21 cellular contexts compared by ENCODE assay signal in genomic region chr12:70448371-70448770, GRCh38.
DNase-seq lines count a peak whose midpoint lies in the region; ATAC-seq, FAIRE-seq and TF ChIP-seq lines count a peak whose summit lies in the region.
"Had no signal": no experiment of that assay in that cellular context is flagged by ENCODE, and none has a peak within 500 bp of the region (broad histone marks: within the 10 kb centered on the region; RNA-seq: fewer than 3 reads in every experiment).

No MANE protein-coding gene starts in this region.

- TF ChIP-seq CTCF in astrocyte (IDR thresholded peaks at IDR 0.05; ENCODE audit: insufficient read depth, low read depth, low read length) (no peak), BE2C (IDR thresholded peaks at IDR 0.05; ENCODE audit: low read depth, low read length) (no peak)

- H3K36me3 ChIP-seq in astrocyte (ENCODE audit: insufficient read depth, low read length) (no peaks in the 10 kb centered on the region), BE2C (no peaks in the 10 kb centered on the region)

- H3K4me3 Mint-ChIP-seq in astrocyte (ENCODE audit: unreplicated experiment), result no peak overlapping the region
- H3K4me3 Mint-ChIP-seq: B cell; CD4-positive, alpha-beta T cell; HFFc6 had no signal

- DNase-seq in EL (peak; percentile 48), LHCN-M2 (ENCODE audit: low read depth) (peak; percentile 14), astrocyte (ENCODE audit: low read depth) (peak; percentile 24), urothelium cell line (ENCODE audit: low spot score) (peak; percentile 9), NAMALWA (ENCODE audit: low spot score) (no peak), BE2C (no peak)
- DNase-seq: CD4-positive, alpha-beta T cell; DMS79 treated with DMSO at 0.1 percent for 48 hours; GF-D8; HFFc6; Karpas-422; MV-4-11; NCI-H1417 treated with DMSO at 0.1 percent for 48 hours; NCI-H1930; NCI-H446 treated with DMSO at 0.1 percent for 48 hours; OCI-M1; SW 1271 had no signal

- peaks cover 14% of the 10 kb centered on the region for H3K9me3 Mint-ChIP-seq in astrocyte (ENCODE audit: unreplicated experiment)

- H4K20me1 ChIP-seq in astrocyte (ENCODE audit: insufficient read depth, low read length), result no peaks in the 10 kb centered on the region

- no peaks in the 10 kb centered on the region for H3K27me3 Mint-ChIP-seq in astrocyte (ENCODE audit: low read depth, unreplicated experiment)
- H3K27me3 Mint-ChIP-seq: B cell; CD4-positive, alpha-beta T cell had no signal

- H3K9me3 ChIP-seq in astrocyte (ENCODE audit: insufficient read depth, low read depth, low read length), result no peaks in the 10 kb centered on the region
- H3K9me3 ChIP-seq in BE2C, result no peaks in the 10 kb centered on the region

- no peak overlapping the region for H3K27ac ChIP-seq in astrocyte (ENCODE audit: low read depth, low read length)

- no peak overlapping the region for H3K27ac Mint-ChIP-seq in astrocyte (ENCODE audit: unreplicated experiment)
- H3K27ac Mint-ChIP-seq: B cell; CD4-positive, alpha-beta T cell; HFFc6 had no signal

- H2AFZ ChIP-seq in astrocyte (ENCODE audit: low read depth, low read length), result no peak overlapping the region

- no peaks in the 10 kb centered on the region for H3K79me2 ChIP-seq in astrocyte (ENCODE audit: insufficient read depth, low read length)

- peaks cover 9% of the 10 kb centered on the region for H3K4me1 Mint-ChIP-seq in astrocyte (ENCODE audit: low read depth, unreplicated experiment)
- H3K4me1 Mint-ChIP-seq: B cell had no signal

- no peak overlapping the region for H3K9ac ChIP-seq in astrocyte (ENCODE audit: low read length)

- ATAC-seq in HG03039 (IDR thresholded peaks at IDR 0.05; ENCODE audit: unreplicated experiment), result no peak

- H3K4me1 ChIP-seq in astrocyte (ENCODE audit: insufficient read depth, low read length) (no peaks in the 10 kb centered on the region), BE2C (no peaks in the 10 kb centered on the region)

- FAIRE-seq in astrocyte (lab: Jason Lieb, UNC) (no peak), urothelium cell line (lab: Jason Lieb, UNC) (no peak)
- FAIRE-seq: GM12892, H1 had no signal

- H3K4me2 ChIP-seq in astrocyte (ENCODE audit: low read length), result no peak overlapping the region

- H3K4me3 ChIP-seq in astrocyte (ENCODE audit: insufficient read depth, low read depth, low read length) (no peak overlapping the region), BE2C (ENCODE audit: low read depth, low read length) (no peak overlapping the region)

- H3K27me3 ChIP-seq in astrocyte (ENCODE audit: insufficient read depth, low read length) (no peaks in the 10 kb centered on the region), BE2C (no peaks in the 10 kb centered on the region)

- peaks cover 3% of the 10 kb centered on the region for H3K36me3 Mint-ChIP-seq in astrocyte (ENCODE audit: low read depth, unreplicated experiment)

Comparison
In these comparisons a context has a peak if more than half of its experiments do, and no peak if none do; other contexts are left out.
1. DNase-seq: peak in EL (single experiment), LHCN-M2 (single experiment), astrocyte (single experiment) and urothelium cell line (single experiment); none in NAMALWA (single experiment) and BE2C (single experiment).